6 cellular contexts compared by ENCODE assay signal in the genomic region with DNA sequence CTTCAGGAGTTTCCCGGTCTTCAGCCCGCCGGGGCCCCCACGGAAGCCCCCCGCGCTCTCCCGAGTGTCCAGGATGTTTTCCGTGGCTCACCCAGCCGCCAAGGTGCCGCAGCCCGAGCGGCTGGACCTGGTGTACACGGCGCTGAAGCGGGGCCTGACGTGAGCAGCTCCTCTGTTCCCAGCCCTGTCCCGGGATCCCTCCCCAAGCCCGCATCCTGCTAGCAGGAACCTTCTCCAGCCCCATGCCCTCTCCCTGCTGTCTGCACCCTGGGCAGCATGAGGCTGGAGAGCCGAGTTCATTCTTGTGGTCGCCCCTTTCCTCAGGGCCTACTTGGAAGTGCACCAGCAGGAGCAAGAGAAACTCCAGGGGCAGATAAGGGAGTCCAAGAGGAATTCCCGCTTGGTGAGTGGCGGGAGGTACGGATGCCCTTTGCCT. TPM values are rescaled to one million over a fixed set of nuclear protein-coding genes. Genes with fewer than 3 reads are reported as not detected.
A peak's percentile ranks its signal among the peaks of the same experiment; 100 is the strongest.
DNase-seq lines count a peak whose midpoint lies in the region; ATAC-seq and TF ChIP-seq lines count a peak whose summit lies in the region.

No MANE protein-coding gene starts in this region.

- WGBS in esophagus, 2 donors = 37 to 38% methylated on average over 23 of the region's 23 CpGs

- no peak for ATAC-seq in HG02571 (IDR thresholded peaks at IDR 0.05; ENCODE audit: unreplicated experiment)

- H3K9me3 ChIP-seq in Peyer's patch = no peaks in the 10 kb centered on the region
- H3K9me3 ChIP-seq in esophagus (ENCODE audit: control insufficient read depth in 2 of 2, insufficient read depth in 1 of 2, low read depth in 1 of 2, low read length in 1 of 2) = peaks cover 0 to 2% of the 10 kb centered on the region in 2 donors

- H3K4me1 ChIP-seq in Peyer's patch (peaks cover 0 to 27% (median 12%) of the 10 kb centered on the region in 4 donors), esophagus (ENCODE audit: control insufficient read depth in 2 of 2, insufficient read depth in 2 of 2, low read length in 1 of 2) (peaks cover 7 to 8% of the 10 kb centered on the region in 2 donors)

- TF ChIP-seq CTCF in Peyer's patch (IDR thresholded peaks at IDR 0.05) = no peak

- peak overlapping the region; percentile 48 to 73 (median 60) for H3K4me3 ChIP-seq in Peyer's patch
- peak overlapping the region; percentile 70 for H3K4me3 ChIP-seq in esophagus (ENCODE audit: low read depth in 1 of 2, low read length in 2 of 2)
- peak overlapping the region; percentile 50 to 74 (median 67) for H3K4me3 ChIP-seq in skin epidermis

- no peak for TF ChIP-seq POLR2A in Peyer's patch (IDR thresholded peaks at IDR 0.05)

- H3K27ac ChIP-seq in Peyer's patch = peak overlapping the region; percentile 79 to 90 (median 88)
- peak overlapping the region; percentile 63 to 81 for H3K27ac ChIP-seq in esophagus (ENCODE audit: low read depth in 2 of 2, low read length in 1 of 2)
- H3K27ac ChIP-seq in skin epidermis = peak overlapping the region in 19 of 21 experiments; percentile 64 to 91 (median 87)

- H3K27me3 ChIP-seq in Peyer's patch (no peaks in the 10 kb centered on the region), esophagus (ENCODE audit: control insufficient read depth in 1 of 2, insufficient read depth in 2 of 2, low read length in 2 of 2) (no peaks in the 10 kb centered on the region)

- H3K36me3 ChIP-seq in Peyer's patch (peaks cover 0 to 9% (median 0%) of the 10 kb centered on the region in 3 donors), esophagus (ENCODE audit: control insufficient read depth in 2 of 2, insufficient read depth in 2 of 2, low read length in 1 of 2) (peaks cover 6 to 30% of the 10 kb centered on the region in 2 donors)

- DNase-seq in Peyer's patch = no peak
- DNase-seq in T-helper 9 cell = no peak
- DNase-seq in activated gamma-delta T cell (lab: John Stamatoyannopoulos, UW) = no peak

RNA-seq across cellular contexts. Expression of a gene that starts 10.1 kb away (rescaled TPM):
- 10 to 100 TPM; 10.5 to 70.1 (median 42.5) TPM for total RNA-seq in Peyer's patch
- polyA plus RNA-seq in esophagus = 10 to 100 TPM; 12.7 to 14.9 TPM

RNA-seq across cellular contexts. Expression of a gene that starts 23.6 kb away (rescaled TPM):
- total RNA-seq in Peyer's patch = 10 to 100 TPM; 35.3 to 59.4 (median 42.7) TPM
- 10 to 100 TPM; 16.9 to 21.3 TPM for polyA plus RNA-seq in esophagus

RNA-seq across cellular contexts. Expression of a gene that starts 55.3 kb away (rescaled TPM):
- total RNA-seq in Peyer's patch = not detected
- not detected for polyA plus RNA-seq in esophagus

RNA-seq across cellular contexts. Expression of a gene that starts 57.7 kb away (rescaled TPM):
- 100 to 1,000 TPM; 131 to 223 (median 202) TPM for total RNA-seq in Peyer's patch
- polyA plus RNA-seq in esophagus = 10 to 100 TPM; 17.0 to 78.1 TPM
